ENCODE assay signal across 10 cellular contexts in genomic region chr16:88616320-88616719, GRCh38. TPM values are rescaled to one million over a fixed set of nuclear protein-coding genes. Genes with fewer than 3 reads are reported as not detected.
DNase-seq lines count a peak whose midpoint lies in the region; ATAC-seq and TF ChIP-seq lines count a peak whose summit lies in the region.
"Had no signal": no experiment of that assay in that cellular context is flagged by ENCODE, and none has a peak within 500 bp of the region (broad histone marks: within the 10 kb centered on the region; RNA-seq: fewer than 3 reads in every experiment).

No MANE protein-coding gene starts in this region.

- H3K4me2 ChIP-seq in hepatocyte: no peak overlapping the region

- no peaks in the 10 kb centered on the region for H3K27me3 ChIP-seq in hepatocyte

- no peak overlapping the region for H3K4me3 ChIP-seq in hepatocyte

- peaks cover 23% of the 10 kb centered on the region for H3K4me1 Mint-ChIP-seq in activated T-cell treated with anti-CD3 and anti-CD28 coated beads, Interleukin-2, amount 50 U/mL, for 72 hours (ENCODE audit: low read depth)
- H3K4me1 Mint-ChIP-seq in stimulated activated naive B cell treated with anti-CD40 and anti-IgM and Interleukin-4, amounts not matched to agents 10 μg/mL and 1 μg/mL and 100 μg/mL, for 72 hours: peaks cover 12 to 42% of the 10 kb centered on the region in 2 donors

- no peaks in the 10 kb centered on the region for H3K9me3 ChIP-seq in hepatocyte (ENCODE audit: low read depth)

- peak overlapping the region; percentile 79 for H3K27ac ChIP-seq in hepatocyte

- no peaks in the 10 kb centered on the region for H3K36me3 ChIP-seq in hepatocyte (replicated peaks; ENCODE audit: insufficient read depth, low read depth)

- WGBS in hepatocyte (ENCODE audit: low lambda C conversion rate, missing lambda C conversion rate): 83% methylated on average over 13 of the region's 13 CpGs

- H3K36me3 Mint-ChIP-seq in activated T-cell treated with anti-CD3 and anti-CD28 coated beads, Interleukin-2, amount 50 U/mL, for 72 hours (ENCODE audit: insufficient read depth in 2 of 2): peaks cover 2% of the 10 kb centered on the region in 2 donors
- H3K36me3 Mint-ChIP-seq in stimulated activated naive B cell treated with anti-CD40 and anti-IgM and Interleukin-4, amounts not matched to agents 10 μg/mL and 1 μg/mL and 100 μg/mL, for 72 hours: peaks cover 44 to 61% of the 10 kb centered on the region in 2 donors

- H3K79me2 ChIP-seq in hepatocyte: peaks cover 16% of the 10 kb centered on the region

- TF ChIP-seq CTCF in hepatocyte (IDR thresholded peaks at IDR 0.05; ENCODE audit: poor library complexity): no peak

- no peak for DNase-seq in activated T-cell treated with anti-CD3 and anti-CD28 coated beads, Interleukin-2, amount 50 U/mL, for 72 hours
- DNase-seq in activated T-cell treated with anti-CD3 and anti-CD28 coated beads, Interleukin-2, amount 50 U/mL, for 1 hour: no peak
- DNase-seq in NCI-H1092 treated with DMSO at 0.1 percent for 48 hours (lab: John Stamatoyannopoulos, UW) (peak; percentile 48), hepatocyte (ENCODE audit: low spot score) (peak; percentile 65), CD1c-positive myeloid dendritic cell (ENCODE audit: extremely low spot score) (no peak)
- DNase-seq in stimulated activated naive B cell treated with anti-CD40 and anti-IgM and Interleukin-4, amounts not matched to agents 10 μg/mL and 1 μg/mL and 100 μg/mL, for 72 hours: no peak
- DNase-seq in stimulated activated naive CD4-positive, alpha-beta T cell treated with Interleukin-2 at 50 U/mL for 16 hours (lab: John Stamatoyannopoulos, UW): no peak
- DNase-seq: activated CD4-positive, alpha-beta T cell treated with anti-CD3 and anti-CD28 coated beads for 36 hours had no signal

- no peak overlapping the region for H2AFZ ChIP-seq in hepatocyte

- peaks cover 9% of the 10 kb centered on the region for H4K20me1 ChIP-seq in hepatocyte (ENCODE audit: insufficient read depth, poor library complexity, severe bottlenecking)

- ATAC-seq in activated T-cell treated with anti-CD3 and anti-CD28 coated beads, Interleukin-2, amount 50 U/mL, for 72 hours (replicated peaks in 1 of 2): no peak
- no peak for ATAC-seq in stimulated activated naive B cell treated with anti-CD40 and anti-IgM and Interleukin-4, amounts not matched to agents 10 μg/mL and 1 μg/mL and 100 μg/mL, for 72 hours (replicated peaks)
- no peak for ATAC-seq in GM19328 (IDR thresholded peaks at IDR 0.05; ENCODE audit: unreplicated experiment)
- ATAC-seq: activated CD4-positive, alpha-beta T cell treated with anti-CD3 and anti-CD28 coated beads for 36 hours had no signal

- no peaks in the 10 kb centered on the region for H3K9me2 ChIP-seq in hepatocyte (replicated peaks; ENCODE audit: insufficient read depth)

- H3K4me3 Mint-ChIP-seq in activated T-cell treated with anti-CD3 and anti-CD28 coated beads, Interleukin-2, amount 50 U/mL, for 72 hours: no peak overlapping the region
- H3K4me3 Mint-ChIP-seq in stimulated activated naive B cell treated with anti-CD40 and anti-IgM and Interleukin-4, amounts not matched to agents 10 μg/mL and 1 μg/mL and 100 μg/mL, for 72 hours: peak overlapping the region in 1 of 2 donors; percentile 41
- H3K4me3 Mint-ChIP-seq: activated CD4-positive, alpha-beta T cell treated with anti-CD3 and anti-CD28 coated beads for 36 hours; nephron had no signal

- peaks cover 14% of the 10 kb centered on the region for H3K4me1 ChIP-seq in hepatocyte (ENCODE audit: insufficient read depth)

- peak overlapping the region; percentile 79 for H3K27ac Mint-ChIP-seq in activated T-cell treated with anti-CD3 and anti-CD28 coated beads, Interleukin-2, amount 50 U/mL, for 72 hours
- peak overlapping the region; percentile 22 for H3K27ac Mint-ChIP-seq in stimulated activated naive B cell treated with anti-CD40 and anti-IgM and Interleukin-4, amounts not matched to agents 10 μg/mL and 1 μg/mL and 100 μg/mL, for 72 hours
- H3K27ac Mint-ChIP-seq: activated CD4-positive, alpha-beta T cell treated with anti-CD3 and anti-CD28 coated beads for 36 hours; nephron had no signal

- H3K27me3 Mint-ChIP-seq in activated T-cell treated with anti-CD3 and anti-CD28 coated beads, Interleukin-2, amount 50 U/mL, for 72 hours (ENCODE audit: low read depth): no peaks in the 10 kb centered on the region
- H3K27me3 Mint-ChIP-seq in stimulated activated naive B cell treated with anti-CD40 and anti-IgM and Interleukin-4, amounts not matched to agents 10 μg/mL and 1 μg/mL and 100 μg/mL, for 72 hours: no peaks in the 10 kb centered on the region
- H3K27me3 Mint-ChIP-seq: activated CD4-positive, alpha-beta T cell treated with anti-CD3 and anti-CD28 coated beads for 36 hours had no signal

- H3K9me3 Mint-ChIP-seq in activated T-cell treated with anti-CD3 and anti-CD28 coated beads, Interleukin-2, amount 50 U/mL, for 72 hours: no peaks in the 10 kb centered on the region
- H3K9me3 Mint-ChIP-seq in stimulated activated naive B cell treated with anti-CD40 and anti-IgM and Interleukin-4, amounts not matched to agents 10 μg/mL and 1 μg/mL and 100 μg/mL, for 72 hours: no peaks in the 10 kb centered on the region
- H3K9me3 Mint-ChIP-seq: nephron had no signal

RNA-seq across cellular contexts. Expression of gene IL17C, which starts 22.1 kb away (rescaled TPM):
- under 1 TPM in 1 of 2 donors, not detected in 1; 0.41 TPM for total RNA-seq in activated T-cell treated with anti-CD3 and anti-CD28 coated beads, Interleukin-2, amount 50 U/mL, for 72 hours
- total RNA-seq in hepatocyte: 0.40 TPM in 1 of 2 replicates, not detected in the other
- 0.57 and 0.79 TPM in 2 replicates for polyA plus RNA-seq in hepatocyte

RNA-seq across cellular contexts. Expression of gene CYBA, which starts 34.5 kb away (rescaled TPM):
- 100 to 1,000 TPM; 199 to 318 TPM for total RNA-seq in activated T-cell treated with anti-CD3 and anti-CD28 coated beads, Interleukin-2, amount 50 U/mL, for 72 hours
- 196 and 255 TPM in 2 replicates for total RNA-seq in hepatocyte
- 419 and 516 TPM in 2 replicates for polyA plus RNA-seq in hepatocyte

RNA-seq across cellular contexts. Expression of gene ZC3H18, which starts 46.1 kb away (rescaled TPM):
- total RNA-seq in activated T-cell treated with anti-CD3 and anti-CD28 coated beads, Interleukin-2, amount 50 U/mL, for 72 hours: 10 to 100 TPM; 88.7 to 99.0 TPM
- 8.1 and 16.8 TPM in 2 replicates for total RNA-seq in hepatocyte
- 30.7 and 37.1 TPM in 2 replicates for polyA plus RNA-seq in hepatocyte

RNA-seq across cellular contexts. Expression of gene MVD, which starts 46.6 kb away (rescaled TPM):
- 10 to 100 TPM; 64.5 to 80.5 TPM for total RNA-seq in activated T-cell treated with anti-CD3 and anti-CD28 coated beads, Interleukin-2, amount 50 U/mL, for 72 hours
- 71.9 and 78.6 TPM in 2 replicates for total RNA-seq in hepatocyte
- 142 and 152 TPM in 2 replicates for polyA plus RNA-seq in hepatocyte

Comparison
In these comparisons a context has a peak if more than half of its experiments do, and no peak if none do; other contexts are left out.
1. DNase-seq: peak in NCI-H1092 treated with DMSO at 0.1 percent for 48 hours (single experiment) and hepatocyte (single experiment); none in activated T-cell treated with anti-CD3 and anti-CD28 coated beads, Interleukin-2, amount 50 U/mL, for 72 hours (0 of 2), activated T-cell treated with anti-CD3 and anti-CD28 coated beads, Interleukin-2, amount 50 U/mL, for 1 hour (single experiment), stimulated activated naive B cell treated with anti-CD40 and anti-IgM and Interleukin-4, amounts not matched to agents 10 μg/mL and 1 μg/mL and 100 μg/mL, for 72 hours (single experiment), CD1c-positive myeloid dendritic cell (single experiment) and stimulated activated naive CD4-positive, alpha-beta T cell treated with Interleukin-2 at 50 U/mL for 16 hours (single experiment).